ENCODE assay signal across 1 cellular context in the genomic region with DNA sequence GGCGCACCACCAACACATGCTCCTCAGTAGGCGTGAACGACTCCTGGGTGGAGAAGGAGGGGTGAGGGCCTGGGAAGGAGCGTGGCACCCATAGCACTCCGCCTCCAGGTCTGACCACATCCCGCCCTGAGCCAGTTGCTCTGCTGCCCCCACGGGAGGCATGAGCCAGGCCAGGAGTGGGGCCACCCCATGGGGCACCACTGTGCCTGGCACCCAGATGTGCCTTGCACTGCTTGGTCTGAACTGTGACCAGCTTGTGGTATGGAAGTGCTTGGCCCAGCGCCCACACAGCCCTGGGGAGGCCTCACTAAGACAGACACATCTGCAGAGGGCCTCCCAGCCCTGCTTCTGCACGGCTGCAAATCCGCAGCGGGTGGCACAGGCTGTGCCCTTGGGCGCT.
TF ChIP-seq lines count a peak whose summit lies in the region.

No MANE protein-coding gene starts in this region.

TF ChIP-seq in K562, 482 proteins besides CTCF, POLR2A, EP300 and RAD21:
- TF ChIP-seq RBM22 (IDR thresholded peaks at IDR 0.05; ENCODE audit: low read depth, low read length, poor library complexity, severe bottlenecking): peak; percentile 59
- TF ChIP-seq NFIC (IDR thresholded peaks at IDR 0.05): peak; percentile 17; the same call in 1 of the 2 replicates
- TF ChIP-seq POLR2G (IDR thresholded peaks at IDR 0.05; ENCODE audit: low read depth, low read length): peak; percentile 68
